In genomic region chr5:127875235-127876021, GRCh38 we compare ENCODE assay signal across 8 cellular contexts.
A peak's percentile ranks its signal among the peaks of the same experiment; 100 is the strongest.
DNase-seq lines count a peak whose midpoint lies in the region; ATAC-seq, FAIRE-seq and TF ChIP-seq lines count a peak whose summit lies in the region.

No MANE protein-coding gene starts in this region.

- H3K4me3 ChIP-seq in Peyer's patch = no peak overlapping the region
- H3K4me3 ChIP-seq in bronchial epithelial cell (ENCODE audit: low read depth, low read length) = no peak overlapping the region

- FAIRE-seq in bronchial epithelial cell (lab: Jason Lieb, UNC) = no peak

- ATAC-seq in GM21723 (IDR thresholded peaks at IDR 0.05; ENCODE audit: unreplicated experiment) = peak; percentile 87
- peak; percentile 92 for ATAC-seq in stimulated activated naive CD8-positive, alpha-beta T cell treated with anti-CD3 and anti-CD28 coated beads, Interleukin-15, amount 100 ng/mL, for 72 hours

- H3K27ac ChIP-seq in Peyer's patch = peak overlapping the region in 3 of 4 donors; percentile 8 to 54 (median 13)

- no peaks in the 10 kb centered on the region for H3K27me3 Mint-ChIP-seq in stimulated activated naive CD8-positive, alpha-beta T cell treated with anti-CD3 and anti-CD28 coated beads, Interleukin-15, amount 100 ng/mL, for 72 hours

- H3K9me3 ChIP-seq in Peyer's patch = no peaks in the 10 kb centered on the region

- peaks cover 0 to 14% (median 0%) of the 10 kb centered on the region in 4 donors for H3K4me1 ChIP-seq in Peyer's patch

- no peaks in the 10 kb centered on the region for H3K36me3 ChIP-seq in Peyer's patch
- H3K36me3 ChIP-seq in bronchial epithelial cell (ENCODE audit: control insufficient read depth, insufficient read depth, low read length) = no peaks in the 10 kb centered on the region

- TF ChIP-seq POLR2A in Peyer's patch (IDR thresholded peaks at IDR 0.05) = no peak

- TF ChIP-seq CTCF in Peyer's patch (IDR thresholded peaks at IDR 0.05) = peak in 3 of 6 experiments; percentile 42 to 55 (median 44)
- TF ChIP-seq CTCF in bronchial epithelial cell (IDR thresholded peaks at IDR 0.05; ENCODE audit: insufficient read depth, low read length, severe bottlenecking) = peak; percentile 11

- no peak overlapping the region for H3K27ac Mint-ChIP-seq in stimulated activated naive CD8-positive, alpha-beta T cell treated with anti-CD3 and anti-CD28 coated beads, Interleukin-15, amount 100 ng/mL, for 72 hours

- no peaks in the 10 kb centered on the region for H3K9me3 Mint-ChIP-seq in stimulated activated naive CD8-positive, alpha-beta T cell treated with anti-CD3 and anti-CD28 coated beads, Interleukin-15, amount 100 ng/mL, for 72 hours

- no peak overlapping the region for H3K4me3 Mint-ChIP-seq in stimulated activated naive CD8-positive, alpha-beta T cell treated with anti-CD3 and anti-CD28 coated beads, Interleukin-15, amount 100 ng/mL, for 72 hours

- DNase-seq in activated effector memory CD4-positive, alpha-beta T cell treated with anti-CD3 and anti-CD28 coated beads, Interleukin-2, amount 50 U/mL, for 16 hours = peak; percentile 64
- DNase-seq in activated effector memory CD4-positive, alpha-beta T cell treated with Interleukin-2 at 50 U/mL for 16 hours = no peak
- peak; percentile 46 for DNase-seq in HuH-7 (ENCODE audit: low spot score)
- DNase-seq in Peyer's patch = peak in 2 of 3 donors; percentile 24 to 69
- DNase-seq in bronchial epithelial cell (ENCODE audit: low read depth) = peak; percentile 55
- DNase-seq in left kidney (ENCODE audit: low read depth, low spot score) = peak; percentile 95
- DNase-seq in stimulated activated naive CD8-positive, alpha-beta T cell treated with anti-CD3 and anti-CD28 coated beads, Interleukin-15, amount 100 ng/mL, for 72 hours = peak; percentile 5 to 24

- no peaks in the 10 kb centered on the region for H3K27me3 ChIP-seq in Peyer's patch
- H3K27me3 ChIP-seq in bronchial epithelial cell (ENCODE audit: control insufficient read depth, insufficient read depth, low read length) = no peaks in the 10 kb centered on the region

- H3K4me1 Mint-ChIP-seq in stimulated activated naive CD8-positive, alpha-beta T cell treated with anti-CD3 and anti-CD28 coated beads, Interleukin-15, amount 100 ng/mL, for 72 hours = no peaks in the 10 kb centered on the region
